10 cellular contexts compared by ENCODE assay signal in the genomic region with DNA sequence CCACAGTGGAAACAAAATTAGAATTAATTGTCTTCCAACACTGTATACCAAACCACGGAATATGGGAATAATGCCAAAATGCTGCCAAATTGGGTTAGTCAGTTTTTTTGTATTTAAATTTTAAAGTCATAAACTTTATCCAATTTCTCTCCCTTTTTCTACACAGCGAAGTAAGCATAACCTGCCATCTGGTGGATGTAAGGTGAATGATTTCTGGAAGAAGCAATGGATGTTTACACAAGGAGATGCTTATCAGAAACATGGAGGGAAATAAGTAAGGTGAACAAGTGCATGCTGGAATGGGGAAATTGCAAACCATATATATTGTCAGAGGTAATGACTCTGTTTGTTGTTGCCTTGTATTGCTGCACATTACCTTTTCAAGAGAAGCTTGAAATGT.
A peak's percentile ranks its signal among the peaks of the same experiment; 100 is the strongest.
DNase-seq lines count a peak whose midpoint lies in the region; ATAC-seq, FAIRE-seq and TF ChIP-seq lines count a peak whose summit lies in the region.
"Had no signal": no experiment of that assay in that cellular context is flagged by ENCODE, and none has a peak within 500 bp of the region (broad histone marks: within the 10 kb centered on the region; RNA-seq: fewer than 3 reads in every experiment).

No MANE protein-coding gene starts in this region.

- H3K27ac ChIP-seq in astrocyte (ENCODE audit: low read depth, low read length) = no peak overlapping the region
- H3K27ac ChIP-seq: SJSA1 had no signal

- H3K4me1 ChIP-seq in Loucy (ENCODE audit: insufficient read depth, low read length, poor library complexity, severe bottlenecking) (no peaks in the 10 kb centered on the region), astrocyte (ENCODE audit: insufficient read depth, low read length) (no peaks in the 10 kb centered on the region)
- H3K4me1 ChIP-seq: SJSA1 had no signal

- H3K9me3 ChIP-seq in Loucy (ENCODE audit: insufficient read depth, low read depth, low read length) = no peaks in the 10 kb centered on the region
- H3K9me3 ChIP-seq in astrocyte (ENCODE audit: insufficient read depth, low read depth, low read length) = no peaks in the 10 kb centered on the region
- H3K9me3 ChIP-seq: SJSA1 had no signal

- peak; percentile 59 for TF ChIP-seq CTCF in Loucy (conservative IDR thresholded peaks at IDR 0.05; ENCODE audit: low read length)
- peak; percentile 16 for TF ChIP-seq CTCF in astrocyte (IDR thresholded peaks at IDR 0.05; ENCODE audit: insufficient read depth, low read depth, low read length)
- TF ChIP-seq CTCF in nephron progenitor cell (IDR thresholded peaks at IDR 0.05) = peak; percentile 48

- H3K4me3 Mint-ChIP-seq in astrocyte (ENCODE audit: unreplicated experiment) (no peak overlapping the region), nephron progenitor cell (no peak overlapping the region)

- H2AFZ ChIP-seq in Loucy (ENCODE audit: low read length) = no peak overlapping the region
- no peak overlapping the region for H2AFZ ChIP-seq in astrocyte (ENCODE audit: low read depth, low read length)

- H3K27me3 ChIP-seq in Loucy (ENCODE audit: insufficient read depth, low read length, poor library complexity, severe bottlenecking) = no peaks in the 10 kb centered on the region
- no peaks in the 10 kb centered on the region for H3K27me3 ChIP-seq in astrocyte (ENCODE audit: insufficient read depth, low read length)
- H3K27me3 ChIP-seq: SJSA1 had no signal

- no peaks in the 10 kb centered on the region for H3K9me2 ChIP-seq in Loucy (replicated peaks; ENCODE audit: low read depth, low read length)

- H3K36me3 ChIP-seq in Loucy (ENCODE audit: insufficient read depth, low read length) (no peaks in the 10 kb centered on the region), astrocyte (ENCODE audit: insufficient read depth, low read length) (no peaks in the 10 kb centered on the region)
- H3K36me3 ChIP-seq: SJSA1 had no signal

- no peak for FAIRE-seq in astrocyte (lab: Jason Lieb, UNC)
- FAIRE-seq in GM19239 (lab: Jason Lieb, UNC) = no peak

- H3K4me1 Mint-ChIP-seq in astrocyte (ENCODE audit: low read depth, unreplicated experiment) (no peaks in the 10 kb centered on the region), nephron progenitor cell (no peaks in the 10 kb centered on the region)

- H3K27me3 Mint-ChIP-seq in astrocyte (ENCODE audit: low read depth, unreplicated experiment) (no peaks in the 10 kb centered on the region), nephron progenitor cell (ENCODE audit: low read depth, poor library complexity) (peaks cover 6% of the 10 kb centered on the region)

- H3K79me2 ChIP-seq in Loucy (ENCODE audit: insufficient read depth, low read length) (no peaks in the 10 kb centered on the region), astrocyte (ENCODE audit: insufficient read depth, low read length) (no peaks in the 10 kb centered on the region)

- H3K4me3 ChIP-seq in Loucy (ENCODE audit: low read length, poor library complexity, severe bottlenecking) (no peak overlapping the region), astrocyte (ENCODE audit: insufficient read depth, low read depth, low read length) (no peak overlapping the region)
- H3K4me3 ChIP-seq: SJSA1 had no signal

- no peak for ATAC-seq in GM21528 (IDR thresholded peaks at IDR 0.05; ENCODE audit: low FRiP score, unreplicated experiment)

- H3F3A ChIP-seq in Loucy (ENCODE audit: low read depth) = no peaks in the 10 kb centered on the region

- H3K9me3 Mint-ChIP-seq in astrocyte (ENCODE audit: unreplicated experiment) (no peaks in the 10 kb centered on the region), nephron progenitor cell (no peaks in the 10 kb centered on the region)

- DNase-seq in NCI-H1105 treated with DMSO at 0.1 percent for 48 hours (lab: John Stamatoyannopoulos, UW) = peak; percentile 27
- DNase-seq in NCI-H1105 (lab: John Stamatoyannopoulos, UW) = no peak
- no peak for DNase-seq in astrocyte (ENCODE audit: low read depth)
- no peak for DNase-seq in nephron progenitor cell
- no peak for DNase-seq in GM19239 (ENCODE audit: insufficient read length, low spot score)
- no peak for DNase-seq in activated effector memory CD4-positive, alpha-beta T cell treated with Interleukin-2 at 50 U/mL for 16 hours
- DNase-seq: activated gamma-delta T cell had no signal

- H3K27ac Mint-ChIP-seq in astrocyte (ENCODE audit: unreplicated experiment) = no peak overlapping the region
- H3K27ac Mint-ChIP-seq in nephron progenitor cell = no peak overlapping the region

- H3K9ac ChIP-seq in Loucy (ENCODE audit: low read depth, low read length, poor library complexity, severe bottlenecking) = no peak overlapping the region
- no peak overlapping the region for H3K9ac ChIP-seq in astrocyte (ENCODE audit: low read length)

- H3K36me3 Mint-ChIP-seq in astrocyte (ENCODE audit: low read depth, unreplicated experiment) (no peaks in the 10 kb centered on the region), nephron progenitor cell (ENCODE audit: low read depth) (no peaks in the 10 kb centered on the region)

- no peaks in the 10 kb centered on the region for H4K20me1 ChIP-seq in Loucy (ENCODE audit: insufficient read depth, low read length, poor library complexity, severe bottlenecking)
- no peaks in the 10 kb centered on the region for H4K20me1 ChIP-seq in astrocyte (ENCODE audit: insufficient read depth, low read length)

- no peak overlapping the region for H3K4me2 ChIP-seq in Loucy (ENCODE audit: low read depth, low read length, poor library complexity, severe bottlenecking)
- no peak overlapping the region for H3K4me2 ChIP-seq in astrocyte (ENCODE audit: low read length)
